8 cellular contexts compared by ENCODE assay signal in the genomic region with DNA sequence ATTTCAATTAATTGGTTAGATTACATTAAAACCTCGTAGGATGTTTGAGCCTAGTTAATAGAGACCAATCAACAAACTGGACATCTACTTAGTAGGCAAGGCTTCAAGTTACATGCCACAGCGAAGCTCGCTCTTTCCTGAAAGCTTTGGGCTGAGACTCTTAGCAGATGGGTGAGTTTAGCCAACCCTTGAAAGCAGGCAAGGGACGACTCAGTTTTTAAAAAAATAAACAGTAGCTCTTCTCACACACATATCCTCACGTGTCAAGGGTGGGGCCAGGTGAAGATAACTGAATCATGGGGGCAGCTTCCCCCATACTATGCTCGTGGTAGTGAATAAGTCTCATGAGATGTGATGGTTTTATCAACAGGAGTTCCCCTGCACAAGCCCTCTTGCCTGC. TPM values are rescaled to one million over a fixed set of nuclear protein-coding genes. Genes with fewer than 3 reads are reported as not detected.
A peak's percentile ranks its signal among the peaks of the same experiment; 100 is the strongest.
DNase-seq lines count a peak whose midpoint lies in the region; ATAC-seq and TF ChIP-seq lines count a peak whose summit lies in the region.

No MANE protein-coding gene starts in this region.

- H3K27ac ChIP-seq in right atrium auricular region, result no peak overlapping the region
- H3K27ac ChIP-seq in upper lobe of right lung, result no peak overlapping the region

- no peak for TF ChIP-seq CTCF in right atrium auricular region (IDR thresholded peaks at IDR 0.05)
- TF ChIP-seq CTCF in activated CD8-positive, alpha-beta T cell treated with anti-CD3 and anti-CD28 coated beads for 36 hours (IDR thresholded peaks at IDR 0.05), result no peak
- TF ChIP-seq CTCF in upper lobe of right lung (IDR thresholded peaks at IDR 0.05), result no peak

- DNase-seq in right atrium auricular region (ENCODE audit: low spot score) (no peak), left ventricle myocardium superior (no peak), immature natural killer cell (no peak), upper lobe of right lung (no peak), NCI-H187 (lab: John Stamatoyannopoulos, UW) (no peak), iPS-NIHi11 (ENCODE audit: low spot score) (no peak), G401 (ENCODE audit: low spot score) (no peak)
- DNase-seq in activated CD8-positive, alpha-beta T cell treated with anti-CD3 and anti-CD28 coated beads for 36 hours, result peak; percentile 36

- no peaks in the 10 kb centered on the region for H3K36me3 ChIP-seq in right atrium auricular region
- H3K36me3 ChIP-seq in upper lobe of right lung, result no peaks in the 10 kb centered on the region

- peaks cover 38% of the 10 kb centered on the region for H3K4me1 Mint-ChIP-seq in activated CD8-positive, alpha-beta T cell treated with anti-CD3 and anti-CD28 coated beads for 36 hours (ENCODE audit: low read depth)
- H3K4me1 Mint-ChIP-seq in immature natural killer cell, result peaks cover 26 to 37% of the 10 kb centered on the region in 2 donors

- H3K9me3 Mint-ChIP-seq in activated CD8-positive, alpha-beta T cell treated with anti-CD3 and anti-CD28 coated beads for 36 hours, result no peaks in the 10 kb centered on the region
- H3K9me3 Mint-ChIP-seq in immature natural killer cell, result no peaks in the 10 kb centered on the region

- no peaks in the 10 kb centered on the region for H3K27me3 ChIP-seq in right atrium auricular region
- no peaks in the 10 kb centered on the region for H3K27me3 ChIP-seq in upper lobe of right lung

- ATAC-seq in left ventricle myocardium superior (no peak), upper lobe of right lung (no peak)
- ATAC-seq in activated CD8-positive, alpha-beta T cell treated with anti-CD3 and anti-CD28 coated beads for 36 hours, result no peak

- H3K4me3 ChIP-seq in right atrium auricular region, result peak overlapping the region; percentile 56 to 73
- H3K4me3 ChIP-seq in upper lobe of right lung, result peak overlapping the region; percentile 79

- intact Hi-C loops in left ventricle myocardium superior (cut with micrococcal nuclease), result no loop called here
- intact Hi-C loops in activated CD8-positive, alpha-beta T cell treated with anti-CD3 and anti-CD28 coated beads for 36 hours (cut with micrococcal nuclease), result no loop called here
- intact Hi-C loops in upper lobe of right lung (cut with DNase I), result no loop called here

- no peaks in the 10 kb centered on the region for H3K27me3 Mint-ChIP-seq in activated CD8-positive, alpha-beta T cell treated with anti-CD3 and anti-CD28 coated beads for 36 hours
- peaks cover 5 to 14% (median 10%) of the 10 kb centered on the region in 3 donors for H3K27me3 Mint-ChIP-seq in immature natural killer cell (ENCODE audit: low read depth in 3 of 3)

- peaks cover 50% of the 10 kb centered on the region for H3K36me3 Mint-ChIP-seq in activated CD8-positive, alpha-beta T cell treated with anti-CD3 and anti-CD28 coated beads for 36 hours (ENCODE audit: low read depth)
- peaks cover 0 to 4% (median 0%) of the 10 kb centered on the region in 3 donors for H3K36me3 Mint-ChIP-seq in immature natural killer cell

- peak overlapping the region; percentile 93 for H3K27ac Mint-ChIP-seq in activated CD8-positive, alpha-beta T cell treated with anti-CD3 and anti-CD28 coated beads for 36 hours
- H3K27ac Mint-ChIP-seq in immature natural killer cell, result peak overlapping the region in 1 of 6 donors; percentile 73

- peaks cover 0 to 19% of the 10 kb centered on the region in 2 donors for H3K4me1 ChIP-seq in right atrium auricular region
- peaks cover 16% of the 10 kb centered on the region for H3K4me1 ChIP-seq in upper lobe of right lung

- in situ Hi-C loops in G401 (cut with HindIII; ENCODE audit: low sequenced_read_pairs), result no loop called here

- POLR2A ChIA-PET in activated CD8-positive, alpha-beta T cell treated with anti-CD3 and anti-CD28 coated beads for 36 hours (lab: Charles Lee), result interaction anchor here (1.6 to 6.4 kb wide), 6 partner anchors 9 to 40 kb away, joined by 3 to 88 read pairs (median 16); a partner anchor contains a TSS

- CTCF ChIA-PET in activated CD8-positive, alpha-beta T cell treated with anti-CD3 and anti-CD28 coated beads for 36 hours (lab: Charles Lee), result interaction anchor here (1.0 to 1.1 kb wide), 2 partner anchors 23 to 68 kb away, joined by 3 to 4 read pairs; no protein-coding TSS in a partner anchor

- peak overlapping the region; percentile 91 for H3K4me3 Mint-ChIP-seq in activated CD8-positive, alpha-beta T cell treated with anti-CD3 and anti-CD28 coated beads for 36 hours
- H3K4me3 Mint-ChIP-seq in immature natural killer cell, result peak overlapping the region; percentile 93 to 99 (median 96)

- H3K9me3 ChIP-seq in right atrium auricular region (no peaks in the 10 kb centered on the region), upper lobe of right lung (no peaks in the 10 kb centered on the region)

RNA-seq across cellular contexts. Expression of a gene that starts 0.8 kb away (rescaled TPM):
- total RNA-seq in right atrium auricular region, result under 1 TPM in 1 of 2 donors, not detected in 1; 0.70 TPM
- 0.25 TPM for total RNA-seq in left ventricle myocardium superior
- 10 to 100 TPM; 20.9 to 23.9 TPM for total RNA-seq in activated CD8-positive, alpha-beta T cell treated with anti-CD3 and anti-CD28 coated beads for 36 hours
- under 1 TPM in 2 of 3 donors, not detected in 1; 0.51 to 0.62 TPM for polyA plus RNA-seq in immature natural killer cell
- total RNA-seq in upper lobe of right lung, result 1.4 TPM
- 6.0 and 13.5 TPM in 2 replicates for total RNA-seq in G401 (2014; rRNA removed; shearing (Covaris generic))

RNA-seq across cellular contexts. Expression of a gene that starts 40.3 kb away (rescaled TPM):
- 10 to 100 TPM; 47.9 to 49.4 TPM for total RNA-seq in right atrium auricular region
- 67.0 TPM for total RNA-seq in left ventricle myocardium superior
- total RNA-seq in activated CD8-positive, alpha-beta T cell treated with anti-CD3 and anti-CD28 coated beads for 36 hours, result 100 to 1,000 TPM; 128 to 137 TPM
- polyA plus RNA-seq in immature natural killer cell, result 100 to 1,000 TPM in 1 of 3 donors, 10 to 100 TPM in 2; 69.9 to 113 (median 81.5) TPM
- 122 TPM for total RNA-seq in upper lobe of right lung
- total RNA-seq in G401 (2014; rRNA removed; shearing (Covaris generic)), result 41.0 and 65.5 TPM in 2 replicates
